24 cellular contexts compared by ENCODE assay signal in genomic region chr1:81351864-81352263, GRCh38.
"Had no signal": no experiment of that assay in that cellular context is flagged by ENCODE, and none has a peak within 500 bp of the region (broad histone marks: within the 10 kb centered on the region; RNA-seq: fewer than 3 reads in every experiment).

No MANE protein-coding gene starts in this region.

- H3K4me2 ChIP-seq: KMS-11 had no signal

- H3K9ac ChIP-seq: KMS-11 had no signal

- ATAC-seq: activated CD8-positive, alpha-beta memory T cell treated with anti-CD3 and anti-CD28 coated beads, Interleukin-2, amount 10 ng/mL, durations not matched to agents 7 days and 5 days; PC-3; T-helper 17 cell had no signal

- H3K27ac Mint-ChIP-seq: activated B cell treated with CpG ODN at 0.5 μM for 24 hours; activated CD4-positive, alpha-beta T cell treated with anti-CD3 and anti-CD28 coated beads, Interleukin-2, amount 10 ng/mL, durations not matched to agents 24 days and 14 days; activated CD8-positive, alpha-beta memory T cell treated with anti-CD3 and anti-CD28 coated beads, Interleukin-2, amount 10 ng/mL, durations not matched to agents 7 days and 5 days; activated naive CD4-positive, alpha-beta T cell treated with anti-CD3 and anti-CD28 coated beads for 36 hours; activated naive CD8-positive, alpha-beta T cell; activated T-cell treated with anti-CD3 and anti-CD28 coated beads, Interleukin-2, amount 50 U/mL, for 24 hours; T-helper 17 cell had no signal

- DNase-seq: activated B cell treated with CpG ODN at 0.5 μM for 24 hours; activated CD4-positive, alpha-beta T cell treated with anti-CD3 and anti-CD28 coated beads for 1 hour; activated CD4-positive, alpha-beta T cell treated with anti-CD3 and anti-CD28 coated beads, Interleukin-2, amount 10 ng/mL, durations not matched to agents 24 days and 14 days; activated CD4-positive, alpha-beta T cell treated with anti-CD3 and anti-CD28 coated beads, Interleukin-2, amount 50 U/mL, for 48 hours; activated CD8-positive, alpha-beta memory T cell treated with anti-CD3 and anti-CD28 coated beads, Interleukin-2, amount 10 ng/mL, durations not matched to agents 7 days and 5 days; activated effector memory CD4-positive, alpha-beta T cell treated with anti-CD3 and anti-CD28 coated beads, Interleukin-2, amount 50 U/mL, for 16 hours; activated naive CD4-positive, alpha-beta T cell treated with anti-CD3 and anti-CD28 coated beads for 36 hours; activated T-cell treated with anti-CD3 and anti-CD28 coated beads, Interleukin-2, amount 50 U/mL, for 24 hours; amygdala; cerebellar nuclear complex; NCI-H1092; NCI-H1436; NCI-H1694 treated with DMSO at 0.1 percent for 48 hours; NCI-H2029 treated with DMSO at 0.1 percent for 48 hours; NCI-H446 treated with DMSO at 0.1 percent for 48 hours; NCI-H524 treated with DMSO at 0.1 percent for 48 hours; NCI-H82; PC-3; SHP77 treated with DMSO at 0.1 percent for 48 hours; T-helper 17 cell; T-helper 9 cell had no signal

- H3K27ac ChIP-seq: KMS-11 had no signal

- H3K27me3 Mint-ChIP-seq: activated B cell treated with CpG ODN at 0.5 μM for 24 hours; activated CD4-positive, alpha-beta T cell treated with anti-CD3 and anti-CD28 coated beads, Interleukin-2, amount 10 ng/mL, durations not matched to agents 24 days and 14 days; activated CD8-positive, alpha-beta memory T cell treated with anti-CD3 and anti-CD28 coated beads, Interleukin-2, amount 10 ng/mL, durations not matched to agents 7 days and 5 days; activated naive CD8-positive, alpha-beta T cell; activated T-cell treated with anti-CD3 and anti-CD28 coated beads, Interleukin-2, amount 50 U/mL, for 24 hours; IgD-negative memory B cell; T-helper 17 cell had no signal

- H3K4me3 Mint-ChIP-seq: activated B cell treated with CpG ODN at 0.5 μM for 24 hours; activated CD4-positive, alpha-beta T cell treated with anti-CD3 and anti-CD28 coated beads, Interleukin-2, amount 10 ng/mL, durations not matched to agents 24 days and 14 days; activated CD8-positive, alpha-beta memory T cell treated with anti-CD3 and anti-CD28 coated beads, Interleukin-2, amount 10 ng/mL, durations not matched to agents 7 days and 5 days; activated naive CD4-positive, alpha-beta T cell treated with anti-CD3 and anti-CD28 coated beads for 36 hours; activated naive CD8-positive, alpha-beta T cell; activated T-cell treated with anti-CD3 and anti-CD28 coated beads, Interleukin-2, amount 50 U/mL, for 24 hours; IgD-negative memory B cell; T-helper 17 cell had no signal

- H3K9me3 Mint-ChIP-seq: activated B cell treated with CpG ODN at 0.5 μM for 24 hours; activated CD4-positive, alpha-beta T cell treated with anti-CD3 and anti-CD28 coated beads, Interleukin-2, amount 10 ng/mL, durations not matched to agents 24 days and 14 days had no signal

- H3K36me3 Mint-ChIP-seq: activated CD8-positive, alpha-beta memory T cell treated with anti-CD3 and anti-CD28 coated beads, Interleukin-2, amount 10 ng/mL, durations not matched to agents 7 days and 5 days; activated naive CD8-positive, alpha-beta T cell; IgD-negative memory B cell had no signal

- H3K4me1 Mint-ChIP-seq: activated B cell treated with CpG ODN at 0.5 μM for 24 hours; activated CD4-positive, alpha-beta T cell treated with anti-CD3 and anti-CD28 coated beads, Interleukin-2, amount 10 ng/mL, durations not matched to agents 24 days and 14 days; activated CD8-positive, alpha-beta memory T cell treated with anti-CD3 and anti-CD28 coated beads, Interleukin-2, amount 10 ng/mL, durations not matched to agents 7 days and 5 days; T-helper 17 cell had no signal
